8 cellular contexts compared by ENCODE assay signal in the genomic region with DNA sequence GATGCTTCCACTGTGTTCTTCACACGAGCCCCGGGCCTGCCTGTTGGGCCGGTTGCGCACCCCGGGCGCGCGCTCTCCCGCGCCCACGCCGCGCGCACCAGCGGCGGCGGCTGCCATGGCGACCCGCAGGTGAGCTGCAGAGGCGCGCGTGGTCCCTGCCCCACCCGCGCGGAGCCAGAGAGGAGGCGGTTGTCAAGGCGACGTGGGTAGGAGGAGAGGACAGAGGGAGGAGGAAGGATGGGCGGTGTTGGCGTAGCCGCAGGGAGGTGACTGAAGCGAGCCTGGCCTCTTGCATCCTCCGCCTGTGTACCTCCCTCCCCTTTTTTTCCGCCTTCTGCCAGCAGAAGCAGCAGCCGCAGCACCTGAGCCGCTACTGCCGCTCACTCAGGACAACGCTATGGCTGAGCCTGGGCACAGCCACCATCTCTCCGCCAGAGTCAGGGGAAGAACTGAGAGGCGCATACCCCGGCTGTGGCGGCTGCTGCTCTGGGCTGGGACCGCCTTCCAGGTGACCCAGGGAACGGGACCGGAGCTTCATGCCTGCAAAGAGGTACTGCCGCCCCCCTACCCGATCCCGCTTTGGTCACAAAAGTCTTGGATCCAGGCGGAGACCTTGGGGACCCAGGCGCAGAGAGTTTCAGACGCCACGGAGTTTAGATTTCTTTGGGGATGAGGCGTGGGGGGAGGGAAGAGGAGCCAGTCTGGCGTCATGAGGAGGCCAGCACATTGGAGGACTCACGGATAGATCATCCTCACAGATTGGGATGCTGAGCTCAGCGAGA. TPM values are rescaled to one million over a fixed set of nuclear protein-coding genes. Genes with fewer than 3 reads are reported as not detected.
DNase-seq lines count a peak whose midpoint lies in the region; ATAC-seq, FAIRE-seq and TF ChIP-seq lines count a peak whose summit lies in the region.

A gene with protein sequence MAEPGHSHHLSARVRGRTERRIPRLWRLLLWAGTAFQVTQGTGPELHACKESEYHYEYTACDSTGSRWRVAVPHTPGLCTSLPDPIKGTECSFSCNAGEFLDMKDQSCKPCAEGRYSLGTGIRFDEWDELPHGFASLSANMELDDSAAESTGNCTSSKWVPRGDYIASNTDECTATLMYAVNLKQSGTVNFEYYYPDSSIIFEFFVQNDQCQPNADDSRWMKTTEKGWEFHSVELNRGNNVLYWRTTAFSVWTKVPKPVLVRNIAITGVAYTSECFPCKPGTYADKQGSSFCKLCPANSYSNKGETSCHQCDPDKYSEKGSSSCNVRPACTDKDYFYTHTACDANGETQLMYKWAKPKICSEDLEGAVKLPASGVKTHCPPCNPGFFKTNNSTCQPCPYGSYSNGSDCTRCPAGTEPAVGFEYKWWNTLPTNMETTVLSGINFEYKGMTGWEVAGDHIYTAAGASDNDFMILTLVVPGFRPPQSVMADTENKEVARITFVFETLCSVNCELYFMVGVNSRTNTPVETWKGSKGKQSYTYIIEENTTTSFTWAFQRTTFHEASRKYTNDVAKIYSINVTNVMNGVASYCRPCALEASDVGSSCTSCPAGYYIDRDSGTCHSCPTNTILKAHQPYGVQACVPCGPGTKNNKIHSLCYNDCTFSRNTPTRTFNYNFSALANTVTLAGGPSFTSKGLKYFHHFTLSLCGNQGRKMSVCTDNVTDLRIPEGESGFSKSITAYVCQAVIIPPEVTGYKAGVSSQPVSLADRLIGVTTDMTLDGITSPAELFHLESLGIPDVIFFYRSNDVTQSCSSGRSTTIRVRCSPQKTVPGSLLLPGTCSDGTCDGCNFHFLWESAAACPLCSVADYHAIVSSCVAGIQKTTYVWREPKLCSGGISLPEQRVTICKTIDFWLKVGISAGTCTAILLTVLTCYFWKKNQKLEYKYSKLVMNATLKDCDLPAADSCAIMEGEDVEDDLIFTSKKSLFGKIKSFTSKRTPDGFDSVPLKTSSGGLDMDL (plus strand): TSS at position 329 of the 782 bp plus-strand sequence. CDS start 69 bp downstream, at position 398.

- H3K27ac ChIP-seq in Karpas-422 (ENCODE audit: low read length) = no peak within 1 kb of the TSS
- H3K27ac ChIP-seq in VCaP = peak within 1 kb of the TSS; percentile 70
- H3K27ac ChIP-seq in K562 (ENCODE audit: extremely low read depth, low read depth, low read length) = no peak within 1 kb of the TSS

- peaks cover 20% of the 10 kb centered on the region for H3K4me1 ChIP-seq in Karpas-422 (ENCODE audit: low read length)
- peaks cover 10 to 20% of the 10 kb centered on the region in 2 experiments; a peak in 4 of 5 replicates for H3K4me1 ChIP-seq in K562 (replicated peaks in 1 of 2; ENCODE audit: control insufficient read depth in 2 of 2, insufficient read depth in 2 of 2, low read length in 2 of 2)

- peak within 1 kb of the TSS; percentile 84 to 93 (median 87) for H3K4me3 Mint-ChIP-seq in immature natural killer cell

- ATAC-seq in K562 = no peak

- in situ Hi-C loops in K562 (cut with MboI) = loop anchor here (5.0 kb wide), 1 partner anchor 287 kb away; no protein-coding TSS in a partner anchor

- BruUV-seq in K562 (replicated peaks; lab: Mats Ljungman, UMichigan) = no TSS peak

- no peaks in the 10 kb centered on the region for H3K9me1 ChIP-seq in K562 (ENCODE audit: control insufficient read depth, insufficient read depth, low read length)

- FAIRE-seq in K562 (lab: Jason Lieb, UNC) = no peak

- TF ChIP-seq POLR2A in K562 (conservative IDR thresholded peaks at IDR 0.05) = no peak

- H3K4me3 ChIP-seq in Karpas-422 (ENCODE audit: low read length) = peak within 1 kb of the TSS; percentile 58; the same call in 1 of the 2 replicates
- H3K4me3 ChIP-seq in K562 = no peak within 1 kb of the TSS

- H3K9me2 ChIP-seq in Karpas-422 (replicated peaks; ENCODE audit: insufficient read depth, low read length) = no peaks in the 10 kb centered on the region

- no peak for TF ChIP-seq RAD21 in K562 (CRISPR knock-in tag; conservative IDR thresholded peaks at IDR 0.05 in 1 of 2, IDR thresholded peaks at IDR 0.05 in 1 of 2)

- H3K4me1 Mint-ChIP-seq in immature natural killer cell = peaks cover 26 to 29% of the 10 kb centered on the region in 2 donors

- H3K4me2 ChIP-seq in Karpas-422 (ENCODE audit: low read depth, low read length, poor library complexity, severe bottlenecking) (peak within 1 kb of the TSS; percentile 62), K562 (ENCODE audit: insufficient read depth, low read length) (peak within 1 kb of the TSS; percentile 71)

- no peaks in the 10 kb centered on the region for H3K36me3 ChIP-seq in Karpas-422 (ENCODE audit: insufficient read depth, low read length)
- H3K36me3 ChIP-seq in K562 (ENCODE audit: control insufficient read depth, insufficient read depth, low read length) = no peaks in the 10 kb centered on the region

- H4K20me1 ChIP-seq in Karpas-422 (ENCODE audit: insufficient read depth, low read depth, low read length) (0 out of 2 replicates have a peak, but pooled peaks cover 3% of the 10 kb centered on the region), K562 (replicated peaks; ENCODE audit: control insufficient read depth, insufficient read depth, low read length) (no peaks in the 10 kb centered on the region; the same call in 1 of the 2 replicates)

- WGBS in K562 (ENCODE audit: insufficient coverage, low coverage, missing lambda C conversion rate) = 68% methylated on average over 46 of the region's 56 CpGs

- peaks cover 17 to 47% (median 28%) of the 10 kb centered on the region in 3 donors for H3K27me3 Mint-ChIP-seq in immature natural killer cell (ENCODE audit: low read depth in 3 of 3)

- intact Hi-C loops in K562 (cut with micrococcal nuclease) = loop anchor here (2.0 to 10.0 kb wide), 8 partner anchors 72 to 1329 kb away; partner anchors contain the start of genes CLCC1, GPR61 and WDR47

- POLR2A ChIA-PET in K562 (lab: Yijun Ruan, JAX) = interaction anchor here (0.8 to 1.4 kb wide), 3 partner anchors 9 to 16 kb away, joined by 3 to 4 read pairs (median 3); no protein-coding TSS in a partner anchor

- no peak for TF ChIP-seq EP300 in K562 (IDR thresholded peaks at IDR 0.05; ENCODE audit: low read length)

- CTCF ChIA-PET in K562 (lab: Yijun Ruan, JAX; ENCODE audit: low intra/inter-chr PET ratio) = interaction anchor here (0.6 kb wide), 1 partner anchor 215 kb away, joined by 3 read pairs; no protein-coding TSS in a partner anchor

- no peak for TF ChIP-seq CTCF in VCaP (conservative IDR thresholded peaks at IDR 0.05)
- no peak for TF ChIP-seq CTCF in K562 (IDR thresholded peaks at IDR 0.05 in 2 of 3, conservative IDR thresholded peaks at IDR 0.05 in 1 of 3; ENCODE audit: insufficient read depth in 2 of 3, low read depth in 1 of 3, low read length in 3 of 3)

- H2AFZ ChIP-seq in Karpas-422 (ENCODE audit: low read length) = peak within 1 kb of the TSS; percentile 64; the same call in 1 of the 2 replicates
- H2AFZ ChIP-seq in K562 (ENCODE audit: low read depth, low read length) = peak within 1 kb of the TSS; percentile 84; the same call in 1 of the 2 replicates

- peak within 1 kb of the TSS; percentile 73 to 90 (median 85) for H3K27ac Mint-ChIP-seq in immature natural killer cell

- peaks cover 0 to 2% (median 0%) of the 10 kb centered on the region in 6 donors for H3K9me3 Mint-ChIP-seq in immature natural killer cell

- H3K36me3 Mint-ChIP-seq in immature natural killer cell = no peaks in the 10 kb centered on the region

- no peaks in the 10 kb centered on the region for H3K27me3 ChIP-seq in Karpas-422 (ENCODE audit: low read length)
- H3K27me3 ChIP-seq in K562 (ENCODE audit: control insufficient read depth in 2 of 2, insufficient read depth in 2 of 2, low read length in 2 of 2) = peaks cover 0 to 6% of the 10 kb centered on the region in 2 experiments; a peak in 1 of 5 replicates

- no peaks in the 10 kb centered on the region for H3K9me3 ChIP-seq in Karpas-422 (ENCODE audit: low read length)
- no peaks in the 10 kb centered on the region for H3K9me3 ChIP-seq in K562 (replicated peaks; ENCODE audit: control insufficient read depth, insufficient read depth, low read depth, low read length)

- DNase-seq in NCI-H1694 (lab: John Stamatoyannopoulos, UW) = peak; percentile 36
- no peak for DNase-seq in NCI-H1694 treated with DMSO at 0.1 percent for 48 hours (lab: John Stamatoyannopoulos, UW)
- DNase-seq in Karpas-422 = peak; percentile 52
- no peak for DNase-seq in K562 (ENCODE audit: extremely low read depth in 1 of 4, low spot score in 3 of 4)
- peak; percentile 73 to 77 (median 77) for DNase-seq in immature natural killer cell
- peak; percentile 73 for DNase-seq in stimulated activated CD4-positive, alpha-beta T cell treated with anti-CD3 and anti-CD28 coated beads, Interleukin-12 subunit alpha, Interleukin-12 subunit beta, amount 100 ng/mL, for 4 hours
- DNase-seq in inferior parietal cortex (ENCODE audit: extremely low spot score) = no peak

- H3K9ac ChIP-seq in Karpas-422 (ENCODE audit: low read length) (peak within 1 kb of the TSS; percentile 30; the same call in 1 of the 2 replicates), K562 (ENCODE audit: insufficient read depth in 1 of 2, low read depth in 2 of 2, low read length in 2 of 2) (peak within 1 kb of the TSS in 1 of 2 experiments; percentile 80; a peak in 1 of 4 replicates)

- H3K79me2 ChIP-seq in Karpas-422 (ENCODE audit: low read length) = no peaks in the 10 kb centered on the region
- H3K79me2 ChIP-seq in K562 (ENCODE audit: control insufficient read depth, insufficient read depth, low read length) = no peaks in the 10 kb centered on the region

TF ChIP-seq in K562, 482 proteins besides CTCF, POLR2A, EP300 and RAD21 (continues in another document):
- no peak for TF ChIP-seq HNRNPUL1 (IDR thresholded peaks at IDR 0.05; ENCODE audit: low read length)

RNA-seq across cellular contexts. Expression of the gene that starts here (rescaled TPM):
- total RNA-seq in Karpas-422 (2014; rRNA removed; shearing (Covaris generic); ENCODE audit: low replicate concordance) = 0.22 and 4.7 TPM in 2 replicates
- total RNA-seq in K562 (2011; cell fraction: chromatin; rRNA removed; ENCODE audit: low replicate concordance) = 0.21 and 0.62 TPM in 2 replicates
- 0.13 and 0.17 TPM in 2 replicates for total RNA-seq in K562 (2011; cell fraction: nucleolus; rRNA removed)
- 0.22 TPM in 1 of 2 replicates, not detected in the other for total RNA-seq in K562 (2011; cell fraction: nucleoplasm; rRNA removed)
- total RNA-seq in K562 (2014; rRNA removed) (0.09 TPM in 1 of 2 replicates, not detected in the other), K562 (2014; rRNA removed; fragmentation: Illumina TruSeq; extraction: Trizol) (0.03 and 0.25 TPM in 2 replicates), K562 (2015; rRNA removed; fragmentation: Illumina TruSeq; extraction: Trizol) (0.04 and 0.07 TPM in 2 replicates), K562 (2021) (0.20 and 0.38 TPM in 2 replicates)
- polyA plus RNA-seq in K562 (2011; rRNA removed) (0.11 and 0.14 TPM in 2 replicates), K562 (2014; fragmentation: Illumina TruSeq; extraction: Trizol) (0.18 and 0.46 TPM in 2 replicates), K562 (2014; fragmentation: Nextera tagmentation; extraction: Ambion mirVana) (under 1 TPM; 0.17 to 0.21 TPM), K562 (2014; rRNA removed) (0.15 and 1.2 TPM in 2 replicates), immature natural killer cell (1 to 10 TPM in 2 of 3 donors, under 1 TPM in 1; 0.54 to 6.2 (median 3.0) TPM)
- 0.09 and 0.16 TPM in 2 replicates for polyA plus RNA-seq in K562 (2011; cell fraction: cytosol; rRNA removed)
- polyA plus RNA-seq in K562 (2011; cell fraction: nucleus; rRNA removed) = 0.24 TPM in 2 replicates
- polyA plus RNA-seq in K562 (2012) = 0.17 and 0.32 TPM in 2 replicates
- polyA minus RNA-seq in K562 (2011; rRNA and poly(A)+ RNA removed) = 0.09 and 0.11 TPM in 2 replicates
- polyA minus RNA-seq in K562 (2011; cell fraction: cytosol; rRNA and poly(A)+ RNA removed) = not detected in 2 replicates
- 0.11 and 0.13 TPM in 2 replicates for polyA minus RNA-seq in K562 (2011; cell fraction: nucleus; rRNA and poly(A)+ RNA removed)

Comparison
In these comparisons a context has a peak if more than half of its experiments do, and no peak if none do; other contexts are left out.
1. DNase-seq: peak in NCI-H1694 (single experiment), Karpas-422 (single experiment), immature natural killer cell (3 of 3) and stimulated activated CD4-positive, alpha-beta T cell treated with anti-CD3 and anti-CD28 coated beads, Interleukin-12 subunit alpha, Interleukin-12 subunit beta, amount 100 ng/mL, for 4 hours (single experiment); none in NCI-H1694 treated with DMSO at 0.1 percent for 48 hours (single experiment), K562 (0 of 4) and inferior parietal cortex (single experiment).